ENCODE assay signal across 8 cellular contexts in genomic region chr3:57755368-57756021, GRCh38. TPM values are rescaled to one million over a fixed set of nuclear protein-coding genes. Genes with fewer than 3 reads are reported as not detected.
DNase-seq lines count a peak whose midpoint lies in the region; ATAC-seq and TF ChIP-seq lines count a peak whose summit lies in the region.

No MANE protein-coding gene starts in this region.

- H3K9me3 ChIP-seq in OCI-LY7 (ENCODE audit: low read length) = no peaks in the 10 kb centered on the region
- H3K9me3 ChIP-seq in hepatocyte (ENCODE audit: low read depth) = no peaks in the 10 kb centered on the region

- peak; percentile 38; the same call in 1 of the 2 replicates for TF ChIP-seq CTCF in OCI-LY7 (conservative IDR thresholded peaks at IDR 0.05; ENCODE audit: low read length)
- TF ChIP-seq CTCF in hepatocyte (IDR thresholded peaks at IDR 0.05; ENCODE audit: poor library complexity) = peak; percentile 28

- DNase-seq in COR-L47 (lab: John Stamatoyannopoulos, UW) = peak; percentile 30
- peak; percentile 77 for DNase-seq in OCI-LY7 (ENCODE audit: low spot score)
- DNase-seq in amygdala (lab: John Stamatoyannopoulos, UW) = peak in 35 of 56 donors; percentile 25 to 87 (median 55)
- DNase-seq in hepatocyte (ENCODE audit: low spot score) = peak; percentile 71
- DNase-seq in skeletal muscle cell (ENCODE audit: low read depth) = peak; percentile 18
- no peak for DNase-seq in posterior vena cava (ENCODE audit: low spot score)

- peaks cover 41% of the 10 kb centered on the region for H3K79me2 ChIP-seq in OCI-LY7 (ENCODE audit: insufficient read depth, low read depth, low read length)
- H3K79me2 ChIP-seq in hepatocyte = peaks cover 42% of the 10 kb centered on the region

- H3K4me1 ChIP-seq in OCI-LY7 (ENCODE audit: insufficient read depth, low read length, poor library complexity, severe bottlenecking) = peaks cover 35% of the 10 kb centered on the region
- H3K4me1 ChIP-seq in hepatocyte (ENCODE audit: insufficient read depth) = peaks cover 25% of the 10 kb centered on the region

- H2AFZ ChIP-seq in OCI-LY7 (ENCODE audit: low read length) (peak overlapping the region; percentile 100), hepatocyte (peak overlapping the region; percentile 81)

- H3K4me3 ChIP-seq in OCI-LY7 (ENCODE audit: low read depth, low read length, poor library complexity, severe bottlenecking) (peak overlapping the region; percentile 80), hepatocyte (peak overlapping the region; percentile 25), skeletal muscle cell (ENCODE audit: low read depth, low read length) (peak overlapping the region; percentile 80)

- H3K27ac ChIP-seq in OCI-LY7 (ENCODE audit: low read depth, low read length, poor library complexity, severe bottlenecking) (peak overlapping the region; percentile 37), hepatocyte (peak overlapping the region; percentile 87)

- H3K9me2 ChIP-seq in OCI-LY7 (ENCODE audit: insufficient read depth, low read length) (no peaks in the 10 kb centered on the region), hepatocyte (replicated peaks; ENCODE audit: insufficient read depth) (peaks cover 4% of the 10 kb centered on the region)

- H4K20me1 ChIP-seq in OCI-LY7 (ENCODE audit: insufficient read depth, low read length) (peaks cover 21% of the 10 kb centered on the region; the same call in 1 of the 2 replicates), hepatocyte (ENCODE audit: insufficient read depth, poor library complexity, severe bottlenecking) (peaks cover 36% of the 10 kb centered on the region)

- intact Hi-C loops in OCI-LY7 (cut with micrococcal nuclease; ENCODE audit: unreplicated experiment) = loop anchor here (1.0 to 5.0 kb wide), 3 partner anchors 63 to 198 kb away; partner anchors contain the start of genes ARF4 and PDE12
- intact Hi-C loops in posterior vena cava (cut with DNase I) = no loop called here

- CTCF ChIA-PET in OCI-LY7 (lab: Charles Lee; ENCODE audit: unreplicated experiment) = no interaction called here

- ATAC-seq in GM19025 (IDR thresholded peaks at IDR 0.05; ENCODE audit: low read depth, unreplicated experiment) (peak; percentile 41), HG03159 (IDR thresholded peaks at IDR 0.05; ENCODE audit: unreplicated experiment) (peak; percentile 32)

- WGBS in hepatocyte (ENCODE audit: low lambda C conversion rate, missing lambda C conversion rate) = 3% methylated on average over 11 of the region's 11 CpGs

- no peaks in the 10 kb centered on the region for H3K27me3 ChIP-seq in hepatocyte

- peaks cover 36% of the 10 kb centered on the region for H3K36me3 ChIP-seq in OCI-LY7 (ENCODE audit: insufficient read depth, low read length)
- no peaks in the 10 kb centered on the region for H3K36me3 ChIP-seq in hepatocyte (replicated peaks; ENCODE audit: insufficient read depth, low read depth)

- BruUV-seq in OCI-LY7 (replicated peaks; lab: Mats Ljungman, UMichigan) = no TSS peak

- H3K4me2 ChIP-seq in OCI-LY7 (ENCODE audit: low read length) = peak overlapping the region; percentile 89
- peak overlapping the region; percentile 76 for H3K4me2 ChIP-seq in hepatocyte

- POLR2A ChIA-PET in OCI-LY7 (lab: Charles Lee) = interaction anchor here (0.7 to 1.2 kb wide), 4 partner anchors 12 to 741 kb away, joined by 3 to 4 read pairs (median 3); no protein-coding TSS in a partner anchor

RNA-seq across cellular contexts. Expression of gene SLMAP, which starts 0.6 kb away (rescaled TPM):
- 39.1 and 41.6 TPM in 2 replicates for total RNA-seq in OCI-LY7 (2014; rRNA removed; shearing (Covaris generic))
- total RNA-seq in OCI-LY7 (2022) (68.4 and 71.3 TPM in 2 replicates), hepatocyte (44.5 and 46.0 TPM in 2 replicates), posterior vena cava (100 to 1,000 TPM; 355 to 403 TPM)
- 22.8 and 27.6 TPM in 2 replicates for polyA plus RNA-seq in hepatocyte

Comparison
In these comparisons a context has a peak if more than half of its experiments do, and no peak if none do; other contexts are left out.
1. H3K4me3 ChIP-seq: peak in every context shown above with its lines; median percentile 80 in OCI-LY7; 80 in skeletal muscle cell; 25 in hepatocyte.